Comparison of ENCODE assay signal across 1 cellular context in genomic region chr17:68290955-68291835, GRCh38.
TF ChIP-seq lines count a peak whose summit lies in the region.

ARSG (plus strand) TSS chr17:68291495; CDS start chr17:68307494, 15,999 bp downstream.
A gene with protein sequence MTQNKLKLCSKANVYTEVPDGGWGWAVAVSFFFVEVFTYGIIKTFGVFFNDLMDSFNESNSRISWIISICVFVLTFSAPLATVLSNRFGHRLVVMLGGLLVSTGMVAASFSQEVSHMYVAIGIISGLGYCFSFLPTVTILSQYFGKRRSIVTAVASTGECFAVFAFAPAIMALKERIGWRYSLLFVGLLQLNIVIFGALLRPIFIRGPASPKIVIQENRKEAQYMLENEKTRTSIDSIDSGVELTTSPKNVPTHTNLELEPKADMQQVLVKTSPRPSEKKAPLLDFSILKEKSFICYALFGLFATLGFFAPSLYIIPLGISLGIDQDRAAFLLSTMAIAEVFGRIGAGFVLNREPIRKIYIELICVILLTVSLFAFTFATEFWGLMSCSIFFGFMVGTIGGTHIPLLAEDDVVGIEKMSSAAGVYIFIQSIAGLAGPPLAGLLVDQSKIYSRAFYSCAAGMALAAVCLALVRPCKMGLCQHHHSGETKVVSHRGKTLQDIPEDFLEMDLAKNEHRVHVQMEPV (minus strand): TSS chr17:68291127. CDS start chr17:68278320, 12,807 bp downstream.

TF ChIP-seq in HepG2, 621 proteins besides CTCF, POLR2A, EP300 and RAD21 (continued from another document and continues in another):
- TF ChIP-seq KDM5A (IDR thresholded peaks at IDR 0.05; ENCODE audit: borderline replicate concordance, low read length) (0 out of 2 replicates have a peak, but pooled peaks have one; percentile 25), ZBTB10 (CRISPR knock-in tag; IDR thresholded peaks at IDR 0.05; ENCODE audit: borderline replicate concordance) (peak; percentile 28; the same call in 1 of the 2 replicates), HOXD1 (CRISPR knock-in tag; IDR thresholded peaks at IDR 0.05) (peak; percentile 78; the same call in 1 of the 2 replicates), TIGD3 (CRISPR knock-in tag; IDR thresholded peaks at IDR 0.05; ENCODE audit: borderline replicate concordance) (0 out of 2 replicates have a peak, but pooled peaks have one; percentile 1), ZNF431 (CRISPR knock-in tag; IDR thresholded peaks at IDR 0.05; ENCODE audit: borderline replicate concordance, low read depth) (0 out of 2 replicates have a peak, but pooled peaks have one; percentile 55), ATF1 (CRISPR knock-in tag; IDR thresholded peaks at IDR 0.05) (no peak), HOXA3 (CRISPR knock-in tag; IDR thresholded peaks at IDR 0.05) (peak; percentile 81), DMAP1 (CRISPR knock-in tag; IDR thresholded peaks at IDR 0.05) (peak; percentile 11; the same call in 1 of the 2 replicates), ZNF468 (CRISPR knock-in tag; IDR thresholded peaks at IDR 0.05) (no peak), ZNF709 (CRISPR knock-in tag; IDR thresholded peaks at IDR 0.05) (0 out of 2 replicates have a peak, but pooled peaks have one; percentile 3), ZBTB38 (CRISPR knock-in tag; IDR thresholded peaks at IDR 0.05) (0 out of 2 replicates have a peak, but pooled peaks have one; percentile 4), LCORL (IDR thresholded peaks at IDR 0.05) (0 out of 2 replicates have a peak, but pooled peaks have one; percentile 7), LCORL (CRISPR knock-in tag; IDR thresholded peaks at IDR 0.05) (no peak), SMYD3 (CRISPR knock-in tag; IDR thresholded peaks at IDR 0.05) (no peak), MED1 (CRISPR knock-in tag; IDR thresholded peaks at IDR 0.05) (peak; percentile 56; the same call in 1 of the 2 replicates), ZNF549 (CRISPR knock-in tag; IDR thresholded peaks at IDR 0.05) (peak; percentile 83; the same call in 1 of the 2 replicates), FOXA1 (IDR thresholded peaks at IDR 0.05) (no peak), FOXA1 (CRISPR knock-in tag; IDR thresholded peaks at IDR 0.05) (no peak), MLXIP (CRISPR knock-in tag; IDR thresholded peaks at IDR 0.05; ENCODE audit: borderline replicate concordance) (peak; percentile 66; the same call in 1 of the 2 replicates), SATB2 (CRISPR knock-in tag; IDR thresholded peaks at IDR 0.05) (peak; percentile 78; the same call in 1 of the 2 replicates), ZNF724P (CRISPR knock-in tag; IDR thresholded peaks at IDR 0.05; ENCODE audit: borderline replicate concordance) (peak; percentile 51; the same call in 1 of the 2 replicates), ZIK1 (CRISPR knock-in tag; IDR thresholded peaks at IDR 0.05; ENCODE audit: borderline replicate concordance, low read depth) (peak; percentile 53; the same call in 1 of the 2 replicates), ZNF772 (CRISPR knock-in tag; IDR thresholded peaks at IDR 0.05) (no peak), MED13 (CRISPR knock-in tag; IDR thresholded peaks at IDR 0.05) (0 out of 2 replicates have a peak, but pooled peaks have one; percentile 40), ZNF547 (CRISPR knock-in tag; IDR thresholded peaks at IDR 0.05) (0 out of 2 replicates have a peak, but pooled peaks have one; percentile 34), NFATC3 (CRISPR knock-in tag; IDR thresholded peaks at IDR 0.05) (0 out of 2 replicates have a peak, but pooled peaks have one; percentile 3), ZNF562 (CRISPR knock-in tag; IDR thresholded peaks at IDR 0.05; ENCODE audit: borderline replicate concordance) (no peak), STAG1 (CRISPR knock-in tag; IDR thresholded peaks at IDR 0.05) (peak; percentile 22; the same call in 1 of the 2 replicates), ZNF607 (CRISPR knock-in tag; IDR thresholded peaks at IDR 0.05; ENCODE audit: borderline replicate concordance) (peak; percentile 93), MAZ (IDR thresholded peaks at IDR 0.05; ENCODE audit: borderline replicate concordance, low read depth, low read length) (0 out of 2 replicates have a peak, but pooled peaks have one; percentile 40), MAZ (CRISPR knock-in tag; IDR thresholded peaks at IDR 0.05; ENCODE audit: low read depth) (peak; percentile 47; the same call in 1 of the 2 replicates), RNF219 (CRISPR knock-in tag; IDR thresholded peaks at IDR 0.05) (no peak)
- TF ChIP-seq, protein P1, sequence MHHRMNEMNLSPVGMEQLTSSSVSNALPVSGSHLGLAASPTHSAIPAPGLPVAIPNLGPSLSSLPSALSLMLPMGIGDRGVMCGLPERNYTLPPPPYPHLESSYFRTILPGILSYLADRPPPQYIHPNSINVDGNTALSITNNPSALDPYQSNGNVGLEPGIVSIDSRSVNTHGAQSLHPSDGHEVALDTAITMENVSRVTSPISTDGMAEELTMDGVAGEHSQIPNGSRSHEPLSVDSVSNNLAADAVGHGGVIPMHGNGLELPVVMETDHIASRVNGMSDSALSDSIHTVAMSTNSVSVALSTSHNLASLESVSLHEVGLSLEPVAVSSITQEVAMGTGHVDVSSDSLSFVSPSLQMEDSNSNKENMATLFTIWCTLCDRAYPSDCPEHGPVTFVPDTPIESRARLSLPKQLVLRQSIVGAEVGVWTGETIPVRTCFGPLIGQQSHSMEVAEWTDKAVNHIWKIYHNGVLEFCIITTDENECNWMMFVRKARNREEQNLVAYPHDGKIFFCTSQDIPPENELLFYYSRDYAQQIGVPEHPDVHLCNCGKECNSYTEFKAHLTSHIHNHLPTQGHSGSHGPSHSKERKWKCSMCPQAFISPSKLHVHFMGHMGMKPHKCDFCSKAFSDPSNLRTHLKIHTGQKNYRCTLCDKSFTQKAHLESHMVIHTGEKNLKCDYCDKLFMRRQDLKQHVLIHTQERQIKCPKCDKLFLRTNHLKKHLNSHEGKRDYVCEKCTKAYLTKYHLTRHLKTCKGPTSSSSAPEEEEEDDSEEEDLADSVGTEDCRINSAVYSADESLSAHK (CRISPR knock-in tag; IDR thresholded peaks at IDR 0.05; ENCODE audit: borderline replicate concordance) = 0 out of 2 replicates have a peak, but pooled peaks have one; percentile 52
- TF ChIP-seq, protein P2, sequence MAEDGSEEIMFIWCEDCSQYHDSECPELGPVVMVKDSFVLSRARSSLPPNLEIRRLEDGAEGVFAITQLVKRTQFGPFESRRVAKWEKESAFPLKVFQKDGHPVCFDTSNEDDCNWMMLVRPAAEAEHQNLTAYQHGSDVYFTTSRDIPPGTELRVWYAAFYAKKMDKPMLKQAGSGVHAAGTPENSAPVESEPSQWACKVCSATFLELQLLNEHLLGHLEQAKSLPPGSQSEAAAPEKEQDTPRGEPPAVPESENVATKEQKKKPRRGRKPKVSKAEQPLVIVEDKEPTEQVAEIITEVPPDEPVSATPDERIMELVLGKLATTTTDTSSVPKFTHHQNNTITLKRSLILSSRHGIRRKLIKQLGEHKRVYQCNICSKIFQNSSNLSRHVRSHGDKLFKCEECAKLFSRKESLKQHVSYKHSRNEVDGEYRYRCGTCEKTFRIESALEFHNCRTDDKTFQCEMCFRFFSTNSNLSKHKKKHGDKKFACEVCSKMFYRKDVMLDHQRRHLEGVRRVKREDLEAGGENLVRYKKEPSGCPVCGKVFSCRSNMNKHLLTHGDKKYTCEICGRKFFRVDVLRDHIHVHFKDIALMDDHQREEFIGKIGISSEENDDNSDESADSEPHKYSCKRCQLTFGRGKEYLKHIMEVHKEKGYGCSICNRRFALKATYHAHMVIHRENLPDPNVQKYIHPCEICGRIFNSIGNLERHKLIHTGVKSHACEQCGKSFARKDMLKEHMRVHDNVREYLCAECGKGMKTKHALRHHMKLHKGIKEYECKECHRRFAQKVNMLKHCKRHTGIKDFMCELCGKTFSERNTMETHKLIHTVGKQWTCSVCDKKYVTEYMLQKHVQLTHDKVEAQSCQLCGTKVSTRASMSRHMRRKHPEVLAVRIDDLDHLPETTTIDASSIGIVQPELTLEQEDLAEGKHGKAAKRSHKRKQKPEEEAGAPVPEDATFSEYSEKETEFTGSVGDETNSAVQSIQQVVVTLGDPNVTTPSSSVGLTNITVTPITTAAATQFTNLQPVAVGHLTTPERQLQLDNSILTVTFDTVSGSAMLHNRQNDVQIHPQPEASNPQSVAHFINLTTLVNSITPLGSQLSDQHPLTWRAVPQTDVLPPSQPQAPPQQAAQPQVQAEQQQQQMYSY (CRISPR knock-in tag; IDR thresholded peaks at IDR 0.05) = 0 out of 2 replicates have a peak, but pooled peaks have one; percentile 29
- TF ChIP-seq, protein P3, sequence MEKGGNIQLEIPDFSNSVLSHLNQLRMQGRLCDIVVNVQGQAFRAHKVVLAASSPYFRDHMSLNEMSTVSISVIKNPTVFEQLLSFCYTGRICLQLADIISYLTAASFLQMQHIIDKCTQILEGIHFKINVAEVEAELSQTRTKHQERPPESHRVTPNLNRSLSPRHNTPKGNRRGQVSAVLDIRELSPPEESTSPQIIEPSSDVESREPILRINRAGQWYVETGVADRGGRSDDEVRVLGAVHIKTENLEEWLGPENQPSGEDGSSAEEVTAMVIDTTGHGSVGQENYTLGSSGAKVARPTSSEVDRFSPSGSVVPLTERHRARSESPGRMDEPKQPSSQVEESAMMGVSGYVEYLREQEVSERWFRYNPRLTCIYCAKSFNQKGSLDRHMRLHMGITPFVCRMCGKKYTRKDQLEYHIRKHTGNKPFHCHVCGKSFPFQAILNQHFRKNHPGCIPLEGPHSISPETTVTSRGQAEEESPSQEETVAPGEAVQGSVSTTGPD (CRISPR knock-in tag; IDR thresholded peaks at IDR 0.05) = no peak
- TF ChIP-seq, protein P4, sequence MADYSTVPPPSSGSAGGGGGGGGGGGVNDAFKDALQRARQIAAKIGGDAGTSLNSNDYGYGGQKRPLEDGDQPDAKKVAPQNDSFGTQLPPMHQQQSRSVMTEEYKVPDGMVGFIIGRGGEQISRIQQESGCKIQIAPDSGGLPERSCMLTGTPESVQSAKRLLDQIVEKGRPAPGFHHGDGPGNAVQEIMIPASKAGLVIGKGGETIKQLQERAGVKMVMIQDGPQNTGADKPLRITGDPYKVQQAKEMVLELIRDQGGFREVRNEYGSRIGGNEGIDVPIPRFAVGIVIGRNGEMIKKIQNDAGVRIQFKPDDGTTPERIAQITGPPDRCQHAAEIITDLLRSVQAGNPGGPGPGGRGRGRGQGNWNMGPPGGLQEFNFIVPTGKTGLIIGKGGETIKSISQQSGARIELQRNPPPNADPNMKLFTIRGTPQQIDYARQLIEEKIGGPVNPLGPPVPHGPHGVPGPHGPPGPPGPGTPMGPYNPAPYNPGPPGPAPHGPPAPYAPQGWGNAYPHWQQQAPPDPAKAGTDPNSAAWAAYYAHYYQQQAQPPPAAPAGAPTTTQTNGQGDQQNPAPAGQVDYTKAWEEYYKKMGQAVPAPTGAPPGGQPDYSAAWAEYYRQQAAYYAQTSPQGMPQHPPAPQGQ (CRISPR knock-in tag; IDR thresholded peaks at IDR 0.05; ENCODE audit: borderline replicate concordance) = peak; percentile 81; the same call in 1 of the 2 replicates
